ENCODE assay signal across 8 cellular contexts in genomic region chr16:67284699-67285646, GRCh38. TPM values are rescaled to one million over a fixed set of nuclear protein-coding genes. Genes with fewer than 3 reads are reported as not detected.
DNase-seq lines count a peak whose midpoint lies in the region; ATAC-seq, FAIRE-seq and TF ChIP-seq lines count a peak whose summit lies in the region.

No MANE protein-coding gene starts in this region.

- FAIRE-seq in bronchial epithelial cell (lab: Jason Lieb, UNC): no peak

- peak; percentile 70 for ATAC-seq in lung (ENCODE audit: insufficient read depth, low FRiP score)
- no peak for ATAC-seq in natural killer cell treated with Interleukin-12 subunit alpha and Interleukin-12 subunit beta and Interleukin-15 and Interleukin-18, amount 100 ng/mL, for 72 hours

- H3K4me1 ChIP-seq in lung (ENCODE audit: control insufficient read depth in 2 of 2, insufficient read depth in 2 of 2, low read length in 2 of 2): peaks cover 0 to 3% of the 10 kb centered on the region in 2 donors

- no peak overlapping the region for H3K27ac ChIP-seq in lung (ENCODE audit: low read depth in 1 of 2, low read length in 1 of 2)

- WGBS in lung, 2 donors: 79 to 88% methylated on average over 32 to 34 of the region's 34 CpGs

- TF ChIP-seq CTCF in bronchial epithelial cell (IDR thresholded peaks at IDR 0.05; ENCODE audit: insufficient read depth, low read length, severe bottlenecking): peak; percentile 78
- TF ChIP-seq CTCF in lung (IDR thresholded peaks at IDR 0.05; ENCODE audit: control extremely low read depth, extremely low read depth): no peak
- TF ChIP-seq CTCF in GM20000 (IDR thresholded peaks at IDR 0.05; ENCODE audit: extremely low read depth, missing control alignments): no peak

- no peaks in the 10 kb centered on the region for H3K27me3 Mint-ChIP-seq in natural killer cell treated with Interleukin-12 subunit alpha and Interleukin-12 subunit beta and Interleukin-15 and Interleukin-18, amount 100 ng/mL, for 72 hours

- H3K36me3 Mint-ChIP-seq in natural killer cell treated with Interleukin-12 subunit alpha and Interleukin-12 subunit beta and Interleukin-15 and Interleukin-18, amount 100 ng/mL, for 72 hours: no peaks in the 10 kb centered on the region

- H3K27ac Mint-ChIP-seq in natural killer cell treated with Interleukin-12 subunit alpha and Interleukin-12 subunit beta and Interleukin-15 and Interleukin-18, amount 100 ng/mL, for 72 hours: no peak overlapping the region

- H3K36me3 ChIP-seq in bronchial epithelial cell (ENCODE audit: control insufficient read depth, insufficient read depth, low read length): no peaks in the 10 kb centered on the region
- peaks cover 0 to 7% of the 10 kb centered on the region in 2 donors for H3K36me3 ChIP-seq in lung (ENCODE audit: control insufficient read depth in 2 of 2, insufficient read depth in 2 of 2, low read length in 2 of 2)

- H3K4me3 ChIP-seq in bronchial epithelial cell (ENCODE audit: low read depth, low read length) (no peak overlapping the region), lung (no peak overlapping the region)

- peaks cover 7% of the 10 kb centered on the region in 2 donors for H3K4me1 Mint-ChIP-seq in natural killer cell treated with Interleukin-12 subunit alpha and Interleukin-12 subunit beta and Interleukin-15 and Interleukin-18, amount 100 ng/mL, for 72 hours (ENCODE audit: low read depth in 2 of 2)

- no peak overlapping the region for H3K4me3 Mint-ChIP-seq in natural killer cell treated with Interleukin-12 subunit alpha and Interleukin-12 subunit beta and Interleukin-15 and Interleukin-18, amount 100 ng/mL, for 72 hours

- DNase-seq in D341Med (ENCODE audit: low spot score) (peak; percentile 44), NCI-H2081 (lab: John Stamatoyannopoulos, UW) (peak; percentile 81 to 91), bronchial epithelial cell (ENCODE audit: low read depth) (peak; percentile 21), lung (ENCODE audit: low spot score) (peak; percentile 42), activated gamma-delta T cell (lab: John Stamatoyannopoulos, UW) (no peak), GM20000 (ENCODE audit: low spot score) (no peak), NCI-H187 (lab: John Stamatoyannopoulos, UW) (no peak)
- DNase-seq in natural killer cell treated with Interleukin-12 subunit alpha and Interleukin-12 subunit beta and Interleukin-15 and Interleukin-18, amount 100 ng/mL, for 72 hours (ENCODE audit: low spot score): no peak

- H3K9me3 Mint-ChIP-seq in natural killer cell treated with Interleukin-12 subunit alpha and Interleukin-12 subunit beta and Interleukin-15 and Interleukin-18, amount 100 ng/mL, for 72 hours: no peaks in the 10 kb centered on the region

- H3K27me3 ChIP-seq in bronchial epithelial cell (ENCODE audit: control insufficient read depth, insufficient read depth, low read length) (no peaks in the 10 kb centered on the region), lung (ENCODE audit: control insufficient read depth, insufficient read depth) (no peaks in the 10 kb centered on the region)

- no peaks in the 10 kb centered on the region for H3K9me3 ChIP-seq in lung (ENCODE audit: control insufficient read depth in 2 of 2, insufficient read depth in 1 of 2, low read length in 1 of 2)

RNA-seq across cellular contexts. Expression of gene PLEKHG4, which starts 5.6 kb away (rescaled TPM):
- 8.2 and 11.6 TPM in 2 replicates for total RNA-seq in bronchial epithelial cell
- total RNA-seq in lung: 10 to 100 TPM; 14.6 to 26.9 TPM
- polyA plus RNA-seq in lung: 10 to 100 TPM in 1 of 2 donors, 1 to 10 TPM in 1; 9.0 to 19.5 TPM
- total RNA-seq in natural killer cell treated with Interleukin-12 subunit alpha and Interleukin-12 subunit beta and Interleukin-15 and Interleukin-18, amount 100 ng/mL, for 72 hours: 1 to 10 TPM; 5.8 to 8.7 TPM

RNA-seq across cellular contexts. Expression of gene SLC9A5, which starts 36.2 kb away (rescaled TPM):
- total RNA-seq in bronchial epithelial cell: 0.26 TPM in 2 replicates
- total RNA-seq in lung: 1 to 10 TPM; 4.2 to 5.9 TPM
- 1 to 10 TPM; 1.2 to 2.4 TPM for polyA plus RNA-seq in lung
- 1 to 10 TPM; 1.4 to 5.9 TPM for total RNA-seq in natural killer cell treated with Interleukin-12 subunit alpha and Interleukin-12 subunit beta and Interleukin-15 and Interleukin-18, amount 100 ng/mL, for 72 hours

RNA-seq across cellular contexts. Expression of gene FHOD1, which starts 37.7 kb away (rescaled TPM):
- total RNA-seq in bronchial epithelial cell: 2.0 and 2.6 TPM in 2 replicates
- total RNA-seq in lung: 100 to 1,000 TPM in 1 of 2 donors, 10 to 100 TPM in 1; 51.3 to 129 TPM
- polyA plus RNA-seq in lung: 10 to 100 TPM; 64.1 to 67.0 TPM
- 100 to 1,000 TPM; 156 to 160 TPM for total RNA-seq in natural killer cell treated with Interleukin-12 subunit alpha and Interleukin-12 subunit beta and Interleukin-15 and Interleukin-18, amount 100 ng/mL, for 72 hours

RNA-seq across cellular contexts. Expression of gene KCTD19, which starts 41.6 kb away (rescaled TPM):
- total RNA-seq in bronchial epithelial cell (not detected in 2 replicates), lung (1 to 10 TPM in 1 of 2 donors, under 1 TPM in 1; 0.40 to 5.1 TPM)
- polyA plus RNA-seq in lung: under 1 TPM; 0.07 to 0.24 TPM
- under 1 TPM in 1 of 2 donors, not detected in 1; 0.67 TPM for total RNA-seq in natural killer cell treated with Interleukin-12 subunit alpha and Interleukin-12 subunit beta and Interleukin-15 and Interleukin-18, amount 100 ng/mL, for 72 hours

RNA-seq across cellular contexts. Expression of gene LRRC36, which starts 41.6 kb away (rescaled TPM):
- total RNA-seq in bronchial epithelial cell (not detected in 2 replicates), lung (100 to 1,000 TPM in 1 of 2 donors, 10 to 100 TPM in 1; 14.4 to 103 TPM)
- 10 to 100 TPM in 1 of 2 donors, 1 to 10 TPM in 1; 2.1 to 18.8 TPM for polyA plus RNA-seq in lung
- total RNA-seq in natural killer cell treated with Interleukin-12 subunit alpha and Interleukin-12 subunit beta and Interleukin-15 and Interleukin-18, amount 100 ng/mL, for 72 hours: under 1 TPM in 1 of 2 donors, not detected in 1; 0.61 TPM

Comparison
In these comparisons a context has a peak if more than half of its experiments do, and no peak if none do; other contexts are left out.
1. DNase-seq: peak in D341Med (single experiment), NCI-H2081 (2 of 2), bronchial epithelial cell (single experiment) and lung (single experiment); none in natural killer cell treated with Interleukin-12 subunit alpha and Interleukin-12 subunit beta and Interleukin-15 and Interleukin-18, amount 100 ng/mL, for 72 hours (single experiment), activated gamma-delta T cell (single experiment), GM20000 (single experiment) and NCI-H187 (0 of 2).
2. RNA of gene FHOD1, which starts 37.7 kb away (total RNA-seq): 156 to 160 TPM in natural killer cell treated with Interleukin-12 subunit alpha and Interleukin-12 subunit beta and Interleukin-15 and Interleukin-18, amount 100 ng/mL, for 72 hours and 51.3 to 129 TPM in lung; 2.0 to 2.6 TPM in bronchial epithelial cell; every median in the first group is over 10 times any median in the second.